8 cellular contexts compared by ENCODE assay signal in the genomic region with DNA sequence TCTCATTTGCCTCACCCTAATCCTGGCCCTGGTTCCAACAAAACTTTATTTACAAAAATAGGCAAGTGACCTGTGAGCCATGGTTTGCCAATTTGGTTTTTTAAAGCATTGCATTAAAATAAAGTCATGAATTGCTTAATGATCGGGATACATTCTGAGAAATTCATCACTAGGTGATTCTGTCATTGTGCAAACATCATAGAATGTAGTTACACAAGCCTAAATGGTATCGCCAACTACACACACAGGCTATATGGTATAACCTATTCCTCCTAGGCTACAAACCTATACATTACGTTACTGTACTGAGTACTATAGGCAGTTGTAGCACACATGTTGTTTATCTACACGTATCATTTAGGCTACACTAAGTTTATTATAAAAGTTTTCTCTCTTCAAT.
"Had no signal": no experiment of that assay in that cellular context is flagged by ENCODE, and none has a peak within 500 bp of the region (broad histone marks: within the 10 kb centered on the region; RNA-seq: fewer than 3 reads in every experiment).

No MANE protein-coding gene starts in this region.

- H2AFZ ChIP-seq: GM23338 had no signal

- H3K36me3 Mint-ChIP-seq: IgD-negative memory B cell had no signal

- FAIRE-seq: H1, H54, HepG2 had no signal

- ATAC-seq: GM23338, HepG2 had no signal

- H3K4me2 ChIP-seq: GM23338 had no signal

- H3K4me3 Mint-ChIP-seq: GM23338, H9, IgD-negative memory B cell had no signal

- H3K4me3 ChIP-seq: GM23338 had no signal

- DNase-seq: H9, HCEC 1CT had no signal

- H3K27ac Mint-ChIP-seq: GM23338, H9, IgD-negative memory B cell had no signal

- H3K4me1 Mint-ChIP-seq: IgD-negative memory B cell had no signal

- H3K9me3 Mint-ChIP-seq: GM23338, H9 had no signal

- H3K27ac ChIP-seq: HL-60 had no signal
